In genomic region chr13:110106726-110107125, GRCh38 we compare ENCODE assay signal across 15 cellular contexts.
A peak's percentile ranks its signal among the peaks of the same experiment; 100 is the strongest.
DNase-seq lines count a peak whose midpoint lies in the region; ATAC-seq and TF ChIP-seq lines count a peak whose summit lies in the region.
"Had no signal": no experiment of that assay in that cellular context is flagged by ENCODE, and none has a peak within 500 bp of the region (broad histone marks: within the 10 kb centered on the region; RNA-seq: fewer than 3 reads in every experiment).

No MANE protein-coding gene starts in this region.

- H3K27ac ChIP-seq in heart left ventricle (peak overlapping the region in 11 of 12 donors; percentile 17 to 81 (median 59)), rectal smooth muscle tissue (ENCODE audit: low read depth, low read length) (peak overlapping the region; percentile 90)
- H3K27ac ChIP-seq: KMS-11, SK-N-MC had no signal

- 50 to 72% (median 58%) methylated on average over 7 of the region's 7 CpGs for WGBS in heart left ventricle, 4 donors

- H3K36me3 ChIP-seq in adipocyte (ENCODE audit: control insufficient read depth, insufficient read depth, low read length, severe bottlenecking) (no peaks in the 10 kb centered on the region), heart left ventricle (no peaks in the 10 kb centered on the region), rectal smooth muscle tissue (ENCODE audit: control insufficient read depth, insufficient read depth, low read length) (no peaks in the 10 kb centered on the region)

- peak; percentile 68 for DNase-seq in Ammon's horn (ENCODE audit: low spot score)
- DNase-seq in adipocyte (ENCODE audit: low read depth) = peak; percentile 61
- DNase-seq in heart left ventricle = peak in 4 of 5 donors; percentile 58 to 82 (median 74)
- DNase-seq in NCI-H146 (lab: John Stamatoyannopoulos, UW) = no peak
- DNase-seq in GM10248 (ENCODE audit: extremely low spot score) = no peak
- DNase-seq: activated CD4-positive, CD25-positive, alpha-beta regulatory T cell; activated T-cell treated with anti-CD3 and anti-CD28 coated beads, Interleukin-2, amount 50 U/mL, for 72 hours; CD4-positive, CD25-positive, alpha-beta regulatory T cell; GDM1; stimulated activated CD8-positive, alpha-beta memory T cell treated with anti-CD3 and anti-CD28 coated beads, Interleukin-4, amount 100 ng/mL, for 48 hours had no signal

- intact Hi-C loops in heart left ventricle (cut with DNase I) = loop anchor here (2.0 to 10.0 kb wide), 15 partner anchors 84 to 1144 kb away; partner anchors contain the start of gene IRS2 (in 4 of the 10)

- POLR2A ChIA-PET in GM10248 (lab: Yijun Ruan, JAX) = no interaction called here

- ATAC-seq in heart left ventricle (peak; percentile 49 to 72 (median 60)), HG02763 (IDR thresholded peaks at IDR 0.05; ENCODE audit: unreplicated experiment) (no peak), HG03108 (IDR thresholded peaks at IDR 0.05; ENCODE audit: unreplicated experiment) (no peak)
- ATAC-seq: activated T-cell treated with anti-CD3 and anti-CD28 coated beads, Interleukin-2, amount 50 U/mL, for 72 hours had no signal

- H3K9me3 ChIP-seq in adipocyte (ENCODE audit: control insufficient read depth, low read length) (peaks cover 6% of the 10 kb centered on the region), heart left ventricle (peaks cover 0 to 10% (median 4%) of the 10 kb centered on the region in 12 donors)

- TF ChIP-seq CTCF in heart left ventricle (IDR thresholded peaks at IDR 0.05) = no peak
- no peak for TF ChIP-seq CTCF in GM10248 (IDR thresholded peaks at IDR 0.05; ENCODE audit: control extremely low read depth, extremely low read depth, low read depth, missing control alignments)

- H3K4me3 ChIP-seq in adipocyte (ENCODE audit: low read length) = no peak overlapping the region
- no peak overlapping the region for H3K4me3 ChIP-seq in heart left ventricle
- peak overlapping the region; percentile 31 for H3K4me3 ChIP-seq in rectal smooth muscle tissue (ENCODE audit: low read length)
- H3K4me3 ChIP-seq: SK-N-MC had no signal

- no peak for TF ChIP-seq POLR2A in heart left ventricle (IDR thresholded peaks at IDR 0.05)

- H3K4me1 ChIP-seq in adipocyte (ENCODE audit: control insufficient read depth, insufficient read depth, low read length) = peaks cover 46% of the 10 kb centered on the region
- H3K4me1 ChIP-seq in heart left ventricle = peaks cover 3 to 38% (median 13%) of the 10 kb centered on the region in 12 donors
- peaks cover 34% of the 10 kb centered on the region for H3K4me1 ChIP-seq in rectal smooth muscle tissue (ENCODE audit: control insufficient read depth, insufficient read depth, low read length)

- H3K27me3 ChIP-seq in adipocyte (replicated peaks; ENCODE audit: control insufficient read depth, insufficient read depth, low read length) = no peaks in the 10 kb centered on the region
- no peaks in the 10 kb centered on the region for H3K27me3 ChIP-seq in heart left ventricle
- H3K27me3 ChIP-seq in rectal smooth muscle tissue (ENCODE audit: control insufficient read depth, insufficient read depth, low read length) = no peaks in the 10 kb centered on the region

- CTCF ChIA-PET in GM10248 (lab: Yijun Ruan, JAX) = interaction anchor here (1.3 kb wide), 2 partner anchors 10 to 17 kb away, joined by 3 to 4 read pairs; no protein-coding TSS in a partner anchor

- H3K9ac ChIP-seq in adipocyte (ENCODE audit: low read length) = peak overlapping the region; percentile 47
- no peak overlapping the region for H3K9ac ChIP-seq in rectal smooth muscle tissue (ENCODE audit: low read length)
- H3K9ac ChIP-seq: KMS-11 had no signal

Comparison
In these comparisons a context has a peak if more than half of its experiments do, and no peak if none do; other contexts are left out.
1. DNase-seq: peak in Ammon's horn (single experiment), adipocyte (single experiment) and heart left ventricle (4 of 5); none in NCI-H146 (single experiment) and GM10248 (single experiment).
2. ATAC-seq: peak in heart left ventricle (4 of 4); none in HG02763 (single experiment) and HG03108 (single experiment).